ENCODE assay signal across 12 cellular contexts in the genomic region with DNA sequence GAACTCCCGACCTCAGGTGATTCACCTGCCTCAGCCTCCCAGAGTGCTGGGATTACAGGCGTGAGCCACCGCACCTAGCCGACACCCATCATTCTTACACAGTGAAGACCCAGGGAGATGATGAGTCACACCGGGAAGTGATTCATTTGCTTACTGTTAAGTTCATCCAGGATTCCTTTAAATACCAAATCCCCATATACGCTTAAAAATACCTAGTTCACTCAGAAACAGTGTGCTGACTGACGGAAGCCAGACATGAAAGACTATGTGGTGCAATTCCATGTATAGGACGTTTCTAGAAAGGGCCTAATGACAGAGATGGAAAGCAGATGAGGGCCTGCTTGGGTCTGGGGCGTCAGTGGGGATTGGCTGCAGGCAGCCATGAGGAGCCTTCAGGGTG.
DNase-seq lines count a peak whose midpoint lies in the region; FAIRE-seq and TF ChIP-seq lines count a peak whose summit lies in the region.
"Had no signal": no experiment of that assay in that cellular context is flagged by ENCODE, and none has a peak within 500 bp of the region (broad histone marks: within the 10 kb centered on the region; RNA-seq: fewer than 3 reads in every experiment).

No MANE protein-coding gene starts in this region.

- H2AFZ ChIP-seq in endothelial cell of umbilical vein (ENCODE audit: low read depth, low read length) (no peak overlapping the region), trophoblast cell (ENCODE audit: insufficient read depth, low read length, poor library complexity) (no peak overlapping the region), neuronal stem cell (ENCODE audit: low read length) (no peak overlapping the region)
- H2AFZ ChIP-seq: parathyroid adenoma had no signal

- dilution Hi-C loops in endothelial cell of umbilical vein (cut with MboI; ENCODE audit: extremely low pct_ligation_motif_present, low sequenced_read_pairs), result no loop called here

- FAIRE-seq in RCC 7860 (lab: Jason Lieb, UNC), result no peak
- FAIRE-seq in endothelial cell of umbilical vein (lab: Jason Lieb, UNC), result no peak

- CTCF ChIA-PET in endothelial cell of umbilical vein (lab: Charles Lee), result no interaction called here

- no peaks in the 10 kb centered on the region for H3K79me1 ChIP-seq in trophoblast cell (ENCODE audit: low read length)
- H3K79me1 ChIP-seq in neuronal stem cell (ENCODE audit: low read depth, low read length), result peaks cover 10% of the 10 kb centered on the region

- H3K18ac ChIP-seq in trophoblast cell (ENCODE audit: low read length) (no peak overlapping the region), neuronal stem cell (ENCODE audit: low read length) (no peak overlapping the region)

- H2BK15ac ChIP-seq in neuronal stem cell (ENCODE audit: low read length), result no peak overlapping the region

- H3K4me3 ChIP-seq in endothelial cell of umbilical vein (replicated peaks in 1 of 3; ENCODE audit: insufficient read depth in 1 of 3, low read depth in 1 of 3, low read length in 3 of 3), result no peak overlapping the region
- H3K4me3 ChIP-seq in trophoblast cell (ENCODE audit: low read depth, low read length), result no peak overlapping the region
- no peak overlapping the region for H3K4me3 ChIP-seq in neuronal stem cell (ENCODE audit: low read length in 2 of 2)

- H3K27ac ChIP-seq in endothelial cell of umbilical vein (ENCODE audit: insufficient read depth, low read depth, low read length) (no peak overlapping the region), trophoblast cell (ENCODE audit: low read depth, low read length) (peak overlapping the region; percentile 56), neuronal stem cell (replicated peaks; ENCODE audit: low read length) (no peak overlapping the region)
- H3K27ac ChIP-seq: parathyroid adenoma had no signal

- POLR2A ChIA-PET in endothelial cell of umbilical vein (lab: Charles Lee), result no interaction called here

- H3K79me2 ChIP-seq in endothelial cell of umbilical vein (ENCODE audit: control insufficient read depth, insufficient read depth, low read length), result no peaks in the 10 kb centered on the region
- H3K79me2 ChIP-seq in trophoblast cell (ENCODE audit: control insufficient read depth, insufficient read depth, low read length, poor library complexity), result no peaks in the 10 kb centered on the region
- H3K79me2 ChIP-seq: parathyroid adenoma had no signal

- no TSS peak for BruUV-seq in endothelial cell of umbilical vein (replicated peaks; lab: Mats Ljungman, UMichigan)

- H2AK5ac ChIP-seq in trophoblast cell (ENCODE audit: low read length) (no peak overlapping the region), neuronal stem cell (ENCODE audit: low read depth, low read length) (no peak overlapping the region)

- no CpG with 5 or more reads among the region's 9 CpGs for WGBS in trophoblast cell (ENCODE audit: extremely low coverage, insufficient coverage, insufficient read length)
- no CpG with 5 or more reads among the region's 9 CpGs for WGBS in neuronal stem cell (ENCODE audit: extremely low coverage in 2 of 2, insufficient read length in 2 of 2, insufficient replicate concordance in 1 of 2), 2 donors

- no peak for TF ChIP-seq CTCF in endothelial cell of umbilical vein (IDR thresholded peaks at IDR 0.05; ENCODE audit: extremely low read depth in 1 of 2, insufficient read depth in 1 of 2, low read depth in 1 of 2, low read length in 2 of 2)
- no peak for TF ChIP-seq CTCF in GM10266 (IDR thresholded peaks at IDR 0.05; ENCODE audit: control insufficient read depth, insufficient read depth, low read depth, missing control alignments)

- H3K4me2 ChIP-seq in endothelial cell of umbilical vein (ENCODE audit: insufficient read depth, low read length), result peak overlapping the region; percentile 17
- no peak overlapping the region for H3K4me2 ChIP-seq in trophoblast cell (ENCODE audit: low read length)
- no peak overlapping the region for H3K4me2 ChIP-seq in neuronal stem cell (ENCODE audit: insufficient read depth, low read length, poor library complexity, severe bottlenecking)

- no peaks in the 10 kb centered on the region for H3K27me3 ChIP-seq in endothelial cell of umbilical vein (ENCODE audit: control insufficient read depth in 2 of 2, insufficient read depth in 2 of 2, low read length in 2 of 2)
- no peaks in the 10 kb centered on the region for H3K27me3 ChIP-seq in trophoblast cell (ENCODE audit: insufficient read depth, low read length)
- H3K27me3 ChIP-seq in neuronal stem cell (ENCODE audit: control insufficient read depth in 3 of 3, insufficient read depth in 3 of 3, low read depth in 1 of 3, low read length in 3 of 3), result no peaks in the 10 kb centered on the region

- no peak overlapping the region for H2BK120ac ChIP-seq in trophoblast cell (ENCODE audit: insufficient read depth, low read length, poor library complexity)
- H2BK120ac ChIP-seq in neuronal stem cell (ENCODE audit: low read depth, low read length), result no peak overlapping the region

- H3K9me1 ChIP-seq in endothelial cell of umbilical vein (replicated peaks; ENCODE audit: control insufficient read depth, extremely low read depth, insufficient read depth, low read length), result no peaks in the 10 kb centered on the region

- H3K14ac ChIP-seq in trophoblast cell (ENCODE audit: low read length) (no peak overlapping the region), neuronal stem cell (ENCODE audit: low read length) (no peak overlapping the region)

- H3K9me3 ChIP-seq in endothelial cell of umbilical vein (replicated peaks; ENCODE audit: control insufficient read depth, insufficient read depth, low read length), result no peaks in the 10 kb centered on the region
- H3K9me3 ChIP-seq in trophoblast cell (ENCODE audit: insufficient read depth, low read depth, low read length), result no peaks in the 10 kb centered on the region
- peaks cover 4 to 8% of the 10 kb centered on the region in 2 donors for H3K9me3 ChIP-seq in neuronal stem cell (replicated peaks in 1 of 2; ENCODE audit: control insufficient read depth in 2 of 2, insufficient read depth in 1 of 2, low read depth in 1 of 2, low read length in 2 of 2)

- H2BK5ac ChIP-seq in trophoblast cell (ENCODE audit: low read depth, low read length, poor library complexity) (no peak overlapping the region), neuronal stem cell (ENCODE audit: low read length) (no peak overlapping the region)

- intact Hi-C loops in endothelial cell of umbilical vein (cut with micrococcal nuclease), result loop anchor here (2.0 kb wide), 1 partner anchor 16 kb away; no protein-coding TSS in a partner anchor

- H4K12ac ChIP-seq in trophoblast cell (ENCODE audit: low read depth, low read length), result no peak overlapping the region

- H3K4me1 ChIP-seq in endothelial cell of umbilical vein (ENCODE audit: control insufficient read depth, extremely low read depth, insufficient read depth, low read length), result peaks cover 4% of the 10 kb centered on the region
- H3K4me1 ChIP-seq in trophoblast cell (ENCODE audit: control insufficient read depth in 1 of 2, insufficient read depth in 2 of 2, low read length in 2 of 2), result no peaks in the 10 kb centered on the region
- peaks cover 2% of the 10 kb centered on the region in 2 donors for H3K4me1 ChIP-seq in neuronal stem cell (ENCODE audit: control insufficient read depth in 2 of 2, insufficient read depth in 1 of 2, low read depth in 1 of 2, low read length in 2 of 2)

- no peak for TF ChIP-seq POLR2A in endothelial cell of umbilical vein (IDR thresholded peaks at IDR 0.05; ENCODE audit: low read depth, low read length)

- H2BK12ac ChIP-seq in trophoblast cell (ENCODE audit: low read length) (no peak overlapping the region), neuronal stem cell (ENCODE audit: low read length) (no peak overlapping the region)

- H3K4ac ChIP-seq in trophoblast cell (ENCODE audit: low read depth, low read length), result no peak overlapping the region
- H3K4ac ChIP-seq in neuronal stem cell (ENCODE audit: low read length), result no peak overlapping the region

- no peak overlapping the region for H4K8ac ChIP-seq in trophoblast cell (ENCODE audit: low read depth, low read length)
- no peak overlapping the region for H4K8ac ChIP-seq in neuronal stem cell (ENCODE audit: low read depth, low read length)

- H4K20me1 ChIP-seq in endothelial cell of umbilical vein (replicated peaks; ENCODE audit: control insufficient read depth, extremely low read depth, insufficient read depth, low read length), result no peaks in the 10 kb centered on the region

- H4K91ac ChIP-seq in trophoblast cell (ENCODE audit: low read depth, low read length), result no peak overlapping the region
- H4K91ac ChIP-seq in neuronal stem cell (ENCODE audit: low read depth, low read length, poor library complexity), result no peak overlapping the region

- H3K36me3 ChIP-seq in endothelial cell of umbilical vein (ENCODE audit: control insufficient read depth in 2 of 2, extremely low read depth in 1 of 2, insufficient read depth in 2 of 2, low read length in 2 of 2) (no peaks in the 10 kb centered on the region), trophoblast cell (ENCODE audit: control insufficient read depth in 1 of 2, insufficient read depth in 2 of 2, low read length in 2 of 2) (no peaks in the 10 kb centered on the region), neuronal stem cell (replicated peaks in 1 of 2; ENCODE audit: control insufficient read depth in 2 of 2, insufficient read depth in 2 of 2, low read length in 2 of 2) (peaks cover 0 to 2% of the 10 kb centered on the region in 2 donors)

- H3K23ac ChIP-seq in trophoblast cell (ENCODE audit: low read length) (no peak overlapping the region), neuronal stem cell (ENCODE audit: low read depth, low read length, poor library complexity) (no peak overlapping the region)

- peak; percentile 26 for DNase-seq in activated CD8-positive, alpha-beta memory T cell treated with anti-CD3 and anti-CD28 coated beads, Interleukin-2, amount 50 U/mL, for 48 hours
- DNase-seq in activated CD8-positive, alpha-beta memory T cell treated with anti-CD3 and anti-CD28 coated beads, Interleukin-2, amount 50 U/mL, for 4 hours, result no peak
- DNase-seq in RCC 7860 (ENCODE audit: low spot score) (peak; percentile 39), endothelial cell of umbilical vein (ENCODE audit: low read depth, low spot score) (peak; percentile 20), trophoblast cell (peak in 1 of 2 donors; percentile 21), neuronal stem cell (ENCODE audit: low spot score) (no peak), GM10266 (ENCODE audit: extremely low spot score) (no peak)
- DNase-seq in effector CD8-positive, alpha-beta T cell (lab: John Stamatoyannopoulos, UW), result no peak
- DNase-seq: GF-D8, kidney glomerular epithelial cell, NCI-H2081 treated with DMSO at 0.1 percent for 48 hours had no signal

- no peak overlapping the region for H3K9ac ChIP-seq in endothelial cell of umbilical vein (replicated peaks; ENCODE audit: extremely low read depth, insufficient read depth, low read length)
- no peak overlapping the region for H3K9ac ChIP-seq in trophoblast cell (ENCODE audit: low read length)
- no peak overlapping the region for H3K9ac ChIP-seq in neuronal stem cell (ENCODE audit: low read depth, low read length, poor library complexity)
- H3K9ac ChIP-seq: parathyroid adenoma had no signal

TF ChIP-seq in endothelial cell of umbilical vein, 7 proteins besides CTCF, POLR2A, EP300 and RAD21:
- TF ChIP-seq JUN (IDR thresholded peaks at IDR 0.05; ENCODE audit: borderline replicate concordance, insufficient read depth, insufficient read length, low read depth) (peak; percentile 17), MYC (IDR thresholded peaks at IDR 0.05; ENCODE audit: low read depth, low read length) (no peak), FOS (IDR thresholded peaks at IDR 0.05; ENCODE audit: borderline replicate concordance, insufficient read depth, low read length) (peak; percentile 58)

Comparison
In these comparisons a context has a peak if more than half of its experiments do, and no peak if none do; other contexts are left out.
1. DNase-seq: peak in activated CD8-positive, alpha-beta memory T cell treated with anti-CD3 and anti-CD28 coated beads, Interleukin-2, amount 50 U/mL, for 48 hours (single experiment), RCC 7860 (single experiment) and endothelial cell of umbilical vein (single experiment); none in activated CD8-positive, alpha-beta memory T cell treated with anti-CD3 and anti-CD28 coated beads, Interleukin-2, amount 50 U/mL, for 4 hours (single experiment), effector CD8-positive, alpha-beta T cell (single experiment), neuronal stem cell (single experiment) and GM10266 (single experiment).